ENCODE assay signal across 23 cellular contexts in the genomic region with DNA sequence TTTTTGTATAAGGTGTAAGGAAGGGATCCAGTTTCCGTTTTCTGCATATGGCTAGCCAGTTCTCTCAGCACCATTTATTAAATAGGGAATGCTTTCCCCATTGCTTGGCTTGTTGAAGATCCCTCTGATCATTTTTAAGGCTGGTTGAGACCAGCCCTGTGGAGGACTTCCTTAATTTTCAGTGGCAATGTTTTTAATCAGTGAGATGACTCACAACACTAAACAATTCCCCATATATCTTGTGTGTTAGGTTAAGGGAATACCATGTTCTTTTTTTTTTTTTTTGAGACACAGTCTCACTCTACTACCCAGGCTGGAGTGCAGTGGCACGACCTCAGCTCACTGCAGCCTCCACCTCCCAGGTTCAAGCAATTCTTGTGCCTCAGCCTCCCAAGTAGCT.
DNase-seq lines count a peak whose midpoint lies in the region; ATAC-seq, FAIRE-seq and TF ChIP-seq lines count a peak whose summit lies in the region.
"Had no signal": no experiment of that assay in that cellular context is flagged by ENCODE, and none has a peak within 500 bp of the region (broad histone marks: within the 10 kb centered on the region; RNA-seq: fewer than 3 reads in every experiment).

No MANE protein-coding gene starts in this region.

- no peaks in the 10 kb centered on the region for H3K36me3 Mint-ChIP-seq in activated T-helper 17 cell treated with anti-CD3 and anti-CD28 coated beads, Interleukin-2, amount 50 U/mL, for 72 hours (ENCODE audit: low read depth)
- H3K36me3 Mint-ChIP-seq: CD4-positive, alpha-beta memory T cell had no signal

- no peak overlapping the region for H3K27ac ChIP-seq in fibroblast of lung (ENCODE audit: insufficient read depth, low read length)
- H3K27ac ChIP-seq: BLaER1, SJSA1 had no signal

- no peaks in the 10 kb centered on the region for H3K9me3 Mint-ChIP-seq in activated T-helper 17 cell treated with anti-CD3 and anti-CD28 coated beads, Interleukin-2, amount 50 U/mL, for 72 hours

- H3K4me3 ChIP-seq in fibroblast of lung (replicated peaks in 1 of 4; ENCODE audit: control extremely low read depth in 1 of 4, insufficient read depth in 1 of 4, low read depth in 3 of 4, low read length in 4 of 4) (no peak overlapping the region), mucosa of descending colon (no peak overlapping the region)
- H3K4me3 ChIP-seq: BLaER1, K562, SJSA1 had no signal

- no peaks in the 10 kb centered on the region for H4K20me1 ChIP-seq in fibroblast of lung (ENCODE audit: control insufficient read depth, extremely low read depth, insufficient read depth, low read length)
- H4K20me1 ChIP-seq: BLaER1 had no signal

- H3K9me3 ChIP-seq in fibroblast of lung (ENCODE audit: control insufficient read depth, insufficient read depth, low read depth, low read length) = no peaks in the 10 kb centered on the region
- H3K9me3 ChIP-seq in mucosa of descending colon = no peaks in the 10 kb centered on the region
- H3K9me3 ChIP-seq: BLaER1, SJSA1 had no signal

- H3K27me3 ChIP-seq in fibroblast of lung (ENCODE audit: control insufficient read depth, insufficient read depth, low read length) = no peaks in the 10 kb centered on the region
- H3K27me3 ChIP-seq: BLaER1, SJSA1 had no signal

- no peak overlapping the region for H3K9ac ChIP-seq in fibroblast of lung (ENCODE audit: insufficient read depth, low read length)
- H3K9ac ChIP-seq: BLaER1 had no signal

- intact Hi-C loops in mucosa of descending colon (cut with DNase I, micrococcal nuclease) = no loop called here

- H3K4me1 ChIP-seq in fibroblast of lung (ENCODE audit: control insufficient read depth, extremely low read depth, insufficient read depth, low read length) = no peaks in the 10 kb centered on the region
- H3K4me1 ChIP-seq in mucosa of descending colon (ENCODE audit: low read depth) = no peaks in the 10 kb centered on the region
- H3K4me1 ChIP-seq: BLaER1 had no signal

- H3K4me2 ChIP-seq in fibroblast of lung (ENCODE audit: extremely low read depth, insufficient read depth, low read length) = no peak overlapping the region
- H3K4me2 ChIP-seq: BLaER1 had no signal

- H3K36me3 ChIP-seq in fibroblast of lung (ENCODE audit: control insufficient read depth, insufficient read depth, low read length) (no peaks in the 10 kb centered on the region), mucosa of descending colon (ENCODE audit: low read depth) (no peaks in the 10 kb centered on the region)
- H3K36me3 ChIP-seq: BLaER1, SJSA1 had no signal

- ATAC-seq in mucosa of descending colon (peak; percentile 42), HG02759 (IDR thresholded peaks at IDR 0.05; ENCODE audit: unreplicated experiment) (no peak)
- no peak for ATAC-seq in activated T-helper 17 cell treated with anti-CD3 and anti-CD28 coated beads, Interleukin-2, amount 50 U/mL, for 72 hours (replicated peaks)
- ATAC-seq: K562, Panc1 had no signal

- DNase-seq in GM03348 (ENCODE audit: low spot score) = peak; percentile 29
- peak; percentile 5 for DNase-seq in RPMI7951 (ENCODE audit: low read depth)
- peak; percentile 9 to 10 for DNase-seq in fibroblast of lung (ENCODE audit: low read depth in 2 of 2)
- DNase-seq in mucosa of descending colon = no peak
- no peak for DNase-seq in H4 (ENCODE audit: low spot score)
- DNase-seq in frontal cortex (ENCODE audit: low spot score in 2 of 2) = no peak
- DNase-seq: Calu3; CD4-positive, alpha-beta memory T cell; EL; NCI-H1105; NCI-H2081 treated with DMSO at 0.1 percent for 48 hours; NCI-H446 treated with DMSO at 0.1 percent for 48 hours; NCI-H69; SW 1271 had no signal

- no peaks in the 10 kb centered on the region for H3K4me1 Mint-ChIP-seq in activated T-helper 17 cell treated with anti-CD3 and anti-CD28 coated beads, Interleukin-2, amount 50 U/mL, for 72 hours
- H3K4me1 Mint-ChIP-seq: CD4-positive, alpha-beta memory T cell had no signal

- no peak for FAIRE-seq in frontal cortex (lab: Jason Lieb, UNC)
- FAIRE-seq: GM12892, GM18507, H1, K562 had no signal

- no peak overlapping the region for H3K27ac Mint-ChIP-seq in activated T-helper 17 cell treated with anti-CD3 and anti-CD28 coated beads, Interleukin-2, amount 50 U/mL, for 72 hours
- H3K27ac Mint-ChIP-seq: CD4-positive, alpha-beta memory T cell had no signal

- H2AFZ ChIP-seq in fibroblast of lung (ENCODE audit: low read length) = no peak overlapping the region

- no peak for TF ChIP-seq CTCF in fibroblast of lung (conservative IDR thresholded peaks at IDR 0.05 in 1 of 2, IDR thresholded peaks at IDR 0.05 in 1 of 2; ENCODE audit: low read depth in 1 of 2, low read length in 2 of 2)
- TF ChIP-seq CTCF in mucosa of descending colon (IDR thresholded peaks at IDR 0.05) = no peak

- peaks cover 11% of the 10 kb centered on the region for H3K27me3 Mint-ChIP-seq in activated T-helper 17 cell treated with anti-CD3 and anti-CD28 coated beads, Interleukin-2, amount 50 U/mL, for 72 hours

- no peaks in the 10 kb centered on the region for H3K79me2 ChIP-seq in fibroblast of lung (ENCODE audit: control insufficient read depth, insufficient read depth, low read length)

- no peak overlapping the region for H3K4me3 Mint-ChIP-seq in activated T-helper 17 cell treated with anti-CD3 and anti-CD28 coated beads, Interleukin-2, amount 50 U/mL, for 72 hours
- H3K4me3 Mint-ChIP-seq: CD4-positive, alpha-beta memory T cell had no signal

Comparison
In these comparisons a context has a peak if more than half of its experiments do, and no peak if none do; other contexts are left out.
1. DNase-seq: peak in GM03348 (single experiment), RPMI7951 (single experiment) and fibroblast of lung (2 of 2); none in mucosa of descending colon (0 of 3), H4 (single experiment) and frontal cortex (0 of 2).